ENCODE assay signal across 20 cellular contexts in genomic region chr6:82179415-82179814, GRCh38.
DNase-seq lines count a peak whose midpoint lies in the region; ATAC-seq, FAIRE-seq and TF ChIP-seq lines count a peak whose summit lies in the region.
"Had no signal": no experiment of that assay in that cellular context is flagged by ENCODE, and none has a peak within 500 bp of the region (broad histone marks: within the 10 kb centered on the region; RNA-seq: fewer than 3 reads in every experiment).

No MANE protein-coding gene starts in this region.

- H3K4me1 ChIP-seq in ACC112 (ENCODE audit: control insufficient read depth, insufficient read depth, low read length, unreplicated experiment): peaks cover 49% of the 10 kb centered on the region
- H3K4me1 ChIP-seq in CD4-positive, alpha-beta memory T cell (ENCODE audit: insufficient read depth, low read length): no peaks in the 10 kb centered on the region

- H3K27me3 ChIP-seq in ACC112 (ENCODE audit: insufficient read depth, low read length): no peaks in the 10 kb centered on the region
- H3K27me3 ChIP-seq in CD4-positive, alpha-beta memory T cell (ENCODE audit: insufficient read depth, low read length): no peaks in the 10 kb centered on the region
- H3K27me3 ChIP-seq: MG63 had no signal

- H3K4me3 Mint-ChIP-seq in HFFc6 (no peak overlapping the region), nephron progenitor cell (no peak overlapping the region)
- H3K4me3 Mint-ChIP-seq in CD4-positive, alpha-beta memory T cell: no peak overlapping the region
- no peak overlapping the region for H3K4me3 Mint-ChIP-seq in activated CD4-positive, alpha-beta memory T cell treated with anti-CD3 and anti-CD28 coated beads for 36 hours
- H3K4me3 Mint-ChIP-seq: IgD-negative memory B cell had no signal

- H3K9me3 Mint-ChIP-seq in HFFc6: no peaks in the 10 kb centered on the region
- no peaks in the 10 kb centered on the region for H3K9me3 Mint-ChIP-seq in nephron progenitor cell
- H3K9me3 Mint-ChIP-seq in CD4-positive, alpha-beta memory T cell: no peaks in the 10 kb centered on the region
- no peaks in the 10 kb centered on the region for H3K9me3 Mint-ChIP-seq in activated CD4-positive, alpha-beta memory T cell treated with anti-CD3 and anti-CD28 coated beads for 36 hours
- H3K9me3 Mint-ChIP-seq: IgD-negative memory B cell had no signal

- POLR2A ChIA-PET in CD4-positive, alpha-beta memory T cell (lab: Charles Lee; ENCODE audit: partially characterized antibody): no interaction called here
- POLR2A ChIA-PET in activated CD4-positive, alpha-beta memory T cell treated with anti-CD3 and anti-CD28 coated beads for 36 hours (lab: Charles Lee): no interaction called here

- H2AFZ ChIP-seq in ACC112 (ENCODE audit: low read length, unreplicated experiment): no peak overlapping the region

- no peak for FAIRE-seq in frontal cortex (lab: Jason Lieb, UNC)

- peak overlapping the region; percentile 3; the same call in 1 of the 2 replicates for H3K27ac Mint-ChIP-seq in HFFc6
- H3K27ac Mint-ChIP-seq in nephron progenitor cell: peak overlapping the region; percentile 78
- peak overlapping the region in 2 of 7 donors; percentile 3 to 19 for H3K27ac Mint-ChIP-seq in CD4-positive, alpha-beta memory T cell
- no peak overlapping the region for H3K27ac Mint-ChIP-seq in activated CD4-positive, alpha-beta memory T cell treated with anti-CD3 and anti-CD28 coated beads for 36 hours
- H3K27ac Mint-ChIP-seq: IgD-negative memory B cell had no signal

- intact Hi-C loops in CD4-positive, alpha-beta memory T cell (cut with micrococcal nuclease): no loop called here
- intact Hi-C loops in activated CD4-positive, alpha-beta memory T cell treated with anti-CD3 and anti-CD28 coated beads for 36 hours (cut with micrococcal nuclease): no loop called here

- H3K36me3 ChIP-seq in ACC112 (ENCODE audit: insufficient read depth, low read length): peaks cover 38% of the 10 kb centered on the region
- H3K36me3 ChIP-seq in CD4-positive, alpha-beta memory T cell (ENCODE audit: insufficient read depth, low read length): peaks cover 21% of the 10 kb centered on the region

- H3K27me3 Mint-ChIP-seq in HFFc6 (ENCODE audit: insufficient read depth) (no peaks in the 10 kb centered on the region; the same call in 1 of the 2 replicates), nephron progenitor cell (ENCODE audit: low read depth, poor library complexity) (no peaks in the 10 kb centered on the region)
- no peaks in the 10 kb centered on the region for H3K27me3 Mint-ChIP-seq in CD4-positive, alpha-beta memory T cell
- no peaks in the 10 kb centered on the region for H3K27me3 Mint-ChIP-seq in activated CD4-positive, alpha-beta memory T cell treated with anti-CD3 and anti-CD28 coated beads for 36 hours
- H3K27me3 Mint-ChIP-seq: IgD-negative memory B cell had no signal

- TF ChIP-seq CTCF in HFFc6 (IDR thresholded peaks at IDR 0.05) (no peak), fibroblast of mammary gland (conservative IDR thresholded peaks at IDR 0.05; ENCODE audit: control insufficient read depth, insufficient read depth, low read depth, low read length) (no peak), nephron progenitor cell (IDR thresholded peaks at IDR 0.05) (no peak)

- CTCF ChIA-PET in CD4-positive, alpha-beta memory T cell (lab: Charles Lee; ENCODE audit: partially characterized antibody): no interaction called here
- CTCF ChIA-PET in activated CD4-positive, alpha-beta memory T cell treated with anti-CD3 and anti-CD28 coated beads for 36 hours (lab: Charles Lee): no interaction called here

- DNase-seq in HFFc6: no peak
- DNase-seq in fibroblast of mammary gland (ENCODE audit: low read depth): peak; percentile 39
- DNase-seq in nephron progenitor cell: no peak
- DNase-seq in CD4-positive, alpha-beta memory T cell: no peak
- no peak for DNase-seq in frontal cortex (ENCODE audit: low spot score in 2 of 2)
- DNase-seq in activated CD4-positive, alpha-beta memory T cell treated with anti-CD3 and anti-CD28 coated beads for 36 hours: no peak
- DNase-seq: ACHN, C1 segment of cervical spinal cord, DND-41, Karpas-422, MG63, NCI-H1048, NCI-H1436, NCI-H2029, NCI-H526 had no signal

- peaks cover 34% of the 10 kb centered on the region for H3K36me3 Mint-ChIP-seq in HFFc6 (ENCODE audit: low read depth)
- H3K36me3 Mint-ChIP-seq in nephron progenitor cell (ENCODE audit: low read depth): peaks cover 41% of the 10 kb centered on the region
- H3K36me3 Mint-ChIP-seq in CD4-positive, alpha-beta memory T cell: peaks cover 40 to 54% of the 10 kb centered on the region in 2 donors
- peaks cover 25% of the 10 kb centered on the region for H3K36me3 Mint-ChIP-seq in activated CD4-positive, alpha-beta memory T cell treated with anti-CD3 and anti-CD28 coated beads for 36 hours

- peak overlapping the region; percentile 63 for H3K27ac ChIP-seq in ACC112 (ENCODE audit: low read depth, low read length)
- no peak overlapping the region for H3K27ac ChIP-seq in CD4-positive, alpha-beta memory T cell (ENCODE audit: low read depth, low read length)
- H3K27ac ChIP-seq: HL-60 had no signal

- H3K4me1 Mint-ChIP-seq in HFFc6 (ENCODE audit: low read depth): peaks cover 53% of the 10 kb centered on the region
- peaks cover 15% of the 10 kb centered on the region for H3K4me1 Mint-ChIP-seq in nephron progenitor cell
- H3K4me1 Mint-ChIP-seq in CD4-positive, alpha-beta memory T cell: peaks cover 0 to 2% (median 0%) of the 10 kb centered on the region in 4 donors
- H3K4me1 Mint-ChIP-seq in activated CD4-positive, alpha-beta memory T cell treated with anti-CD3 and anti-CD28 coated beads for 36 hours (ENCODE audit: low read depth): peaks cover 7% of the 10 kb centered on the region
- H3K4me1 Mint-ChIP-seq: IgD-negative memory B cell had no signal

- no peak for ATAC-seq in HG02970 (IDR thresholded peaks at IDR 0.05; ENCODE audit: low FRiP score, unreplicated experiment)

- peaks cover 2% of the 10 kb centered on the region for H3K79me2 ChIP-seq in ACC112 (ENCODE audit: control insufficient read depth, insufficient read depth, low read length, unreplicated experiment)

- H3K4me3 ChIP-seq in ACC112 (ENCODE audit: low read depth, low read length): no peak overlapping the region
- H3K4me3 ChIP-seq in fibroblast of mammary gland (ENCODE audit: control insufficient read depth, low read depth, low read length): no peak overlapping the region
- no peak overlapping the region for H3K4me3 ChIP-seq in CD4-positive, alpha-beta memory T cell (ENCODE audit: low read length in 2 of 2)
- H3K4me3 ChIP-seq: HAP-1, MG63 had no signal

- H3K9me3 ChIP-seq in CD4-positive, alpha-beta memory T cell (ENCODE audit: control insufficient read depth in 1 of 2, low read length in 2 of 2): no peaks in the 10 kb centered on the region
- H3K9me3 ChIP-seq: HAP-1, MG63 had no signal
